1 cellular context compared by ENCODE assay signal in the genomic region with DNA sequence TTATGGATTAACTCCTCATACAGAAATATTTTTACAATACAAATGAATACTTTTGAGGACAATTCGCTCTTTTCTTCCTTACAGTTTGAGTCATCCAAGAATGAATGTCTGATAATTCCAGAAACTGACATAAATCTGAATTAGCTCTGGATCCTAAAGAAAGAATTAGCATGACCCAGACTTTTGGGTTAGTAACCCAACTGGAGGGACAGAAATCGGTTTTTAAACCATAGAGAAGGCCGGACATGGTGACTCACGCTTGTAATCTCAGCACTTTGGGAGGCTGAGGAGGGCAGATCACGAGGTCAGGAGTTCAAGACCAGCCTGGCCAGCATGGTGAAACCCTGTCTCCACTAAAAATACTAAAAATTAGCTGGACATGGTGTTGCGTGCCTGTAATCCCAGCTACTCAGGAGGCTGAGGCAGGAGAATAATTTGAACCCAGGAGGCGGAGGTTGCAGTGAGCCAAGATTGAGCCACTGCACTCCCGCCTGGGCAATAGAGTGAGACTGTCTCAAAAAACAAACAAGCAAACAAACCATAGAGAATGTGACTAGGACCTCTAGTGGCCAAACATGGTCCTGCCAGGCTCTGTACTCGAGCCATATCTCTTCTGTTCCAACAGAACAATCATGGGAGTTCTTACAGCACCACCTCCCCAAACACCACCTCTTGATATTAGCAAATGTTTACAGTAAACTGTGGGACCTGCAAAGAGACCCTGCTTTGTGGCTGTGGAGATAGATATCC.
TF ChIP-seq lines count a peak whose summit lies in the region.

No MANE protein-coding gene starts in this region.

TF ChIP-seq in GM23338, 12 proteins besides CTCF, POLR2A, EP300 and RAD21 (continued from another document):
- TF ChIP-seq REST (IDR thresholded peaks at IDR 0.05; ENCODE audit: unreplicated experiment) = no peak
- TF ChIP-seq STAT1 (IDR thresholded peaks at IDR 0.05; ENCODE audit: unreplicated experiment) = no peak
TF ChIP-seq in GM23338: peak in this region for 0.
